8 cellular contexts compared by ENCODE assay signal in the genomic region with DNA sequence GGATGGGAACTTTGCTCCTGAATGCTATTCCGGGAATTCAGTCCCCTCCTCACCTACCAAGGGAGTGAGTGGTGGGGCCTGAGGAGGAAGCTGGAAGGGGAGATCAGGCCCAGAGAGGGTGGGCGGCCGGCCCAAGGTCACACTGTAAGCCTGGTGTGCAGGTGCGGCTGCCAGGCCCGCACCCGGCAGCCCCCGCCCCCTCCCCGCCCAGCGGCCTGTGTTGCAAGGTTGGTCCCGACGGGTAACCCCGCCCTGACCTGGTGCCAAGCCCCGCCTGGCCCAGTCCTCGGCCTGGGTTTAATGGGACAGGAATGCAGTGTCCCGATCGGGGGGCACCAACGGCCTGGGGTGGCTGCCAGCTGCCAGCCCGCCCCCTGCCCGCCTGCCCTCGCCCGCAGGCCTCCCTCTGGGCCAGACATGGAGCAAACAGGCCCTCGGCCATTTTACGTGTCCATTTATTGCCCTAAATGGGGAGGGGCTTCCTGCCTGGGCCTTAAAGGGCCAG. TPM values are rescaled to one million over a fixed set of nuclear protein-coding genes. Genes with fewer than 3 reads are reported as not detected.
DNase-seq lines count a peak whose midpoint lies in the region; ATAC-seq and TF ChIP-seq lines count a peak whose summit lies in the region.

No MANE protein-coding gene starts in this region.

- H4K20me1 ChIP-seq in fibroblast of lung (ENCODE audit: control insufficient read depth, extremely low read depth, insufficient read depth, low read length), result no peaks in the 10 kb centered on the region

- peaks cover 19% of the 10 kb centered on the region for H3K4me1 ChIP-seq in RWPE2 (ENCODE audit: insufficient read depth, poor library complexity, severe bottlenecking)
- peaks cover 52% of the 10 kb centered on the region for H3K4me1 ChIP-seq in fibroblast of lung (ENCODE audit: control insufficient read depth, extremely low read depth, insufficient read depth, low read length)
- peaks cover 0 to 73% (median 67%) of the 10 kb centered on the region in 4 donors for H3K4me1 ChIP-seq in sigmoid colon

- no peak for TF ChIP-seq EP300 in sigmoid colon (IDR thresholded peaks at IDR 0.05)

- TF ChIP-seq POLR2A in sigmoid colon (IDR thresholded peaks at IDR 0.05), result no peak

- H3K36me3 ChIP-seq in RWPE2 (ENCODE audit: low read depth) (peaks cover 20% of the 10 kb centered on the region), fibroblast of lung (ENCODE audit: control insufficient read depth, insufficient read depth, low read length) (peaks cover 7% of the 10 kb centered on the region), sigmoid colon (peaks cover 0 to 6% (median 3%) of the 10 kb centered on the region in 4 donors)

- no peak overlapping the region for H2AFZ ChIP-seq in fibroblast of lung (ENCODE audit: low read length)

- DNase-seq in GM03348 (ENCODE audit: low spot score), result peak; percentile 78
- DNase-seq in RWPE2 (ENCODE audit: low spot score), result peak; percentile 81
- DNase-seq in fibroblast of lung (ENCODE audit: low read depth in 2 of 2), result no peak
- peak; percentile 94 for DNase-seq in sigmoid colon
- DNase-seq in NCI-H1694 (lab: John Stamatoyannopoulos, UW), result no peak
- no peak for DNase-seq in NCI-H1417 (lab: John Stamatoyannopoulos, UW)

- TF ChIP-seq CTCF in RWPE2 (IDR thresholded peaks at IDR 0.05; ENCODE audit: poor library complexity, severe bottlenecking) (no peak), fibroblast of lung (conservative IDR thresholded peaks at IDR 0.05 in 1 of 2, IDR thresholded peaks at IDR 0.05 in 1 of 2; ENCODE audit: low read depth in 1 of 2, low read length in 2 of 2) (no peak), sigmoid colon (IDR thresholded peaks at IDR 0.05) (no peak)

- peak overlapping the region; percentile 59 for H3K4me2 ChIP-seq in fibroblast of lung (ENCODE audit: extremely low read depth, insufficient read depth, low read length)

- peak overlapping the region; percentile 32 for H3K4me3 ChIP-seq in RWPE2 (ENCODE audit: severe bottlenecking)
- H3K4me3 ChIP-seq in fibroblast of lung (replicated peaks in 1 of 4; ENCODE audit: control extremely low read depth in 1 of 4, insufficient read depth in 1 of 4, low read depth in 3 of 4, low read length in 4 of 4), result peak overlapping the region in 2 of 4 experiments; percentile 22 to 46
- H3K4me3 ChIP-seq in sigmoid colon, result peak overlapping the region; percentile 22 to 89 (median 64)

- H3K27ac ChIP-seq in RWPE2 (ENCODE audit: poor library complexity, severe bottlenecking) (peak overlapping the region; percentile 90), fibroblast of lung (ENCODE audit: insufficient read depth, low read length) (peak overlapping the region; percentile 93), sigmoid colon (peak overlapping the region; percentile 97 to 100 (median 98))

- H3K9me3 ChIP-seq in RWPE2 (ENCODE audit: severe bottlenecking) (no peaks in the 10 kb centered on the region), fibroblast of lung (ENCODE audit: control insufficient read depth, insufficient read depth, low read depth, low read length) (no peaks in the 10 kb centered on the region), sigmoid colon (no peaks in the 10 kb centered on the region)

- WGBS in sigmoid colon, 2 donors, result 4 to 36% methylated on average over 23 of the region's 23 CpGs

- H3K79me2 ChIP-seq in fibroblast of lung (ENCODE audit: control insufficient read depth, insufficient read depth, low read length), result peaks cover 87% of the 10 kb centered on the region

- intact Hi-C loops in sigmoid colon (cut with DNase I), result no loop called here

- H3K9ac ChIP-seq in fibroblast of lung (ENCODE audit: insufficient read depth, low read length), result peak overlapping the region; percentile 42

- peak; percentile 15; the same call in 2 of the 3 replicates for ATAC-seq in RWPE2 (ENCODE audit: low read depth)
- no peak for ATAC-seq in GM18517 (IDR thresholded peaks at IDR 0.05; ENCODE audit: unreplicated experiment)
- no peak for ATAC-seq in GM21423 (IDR thresholded peaks at IDR 0.05; ENCODE audit: unreplicated experiment)

- H3K27me3 ChIP-seq in RWPE2 (ENCODE audit: insufficient read depth, poor library complexity, severe bottlenecking) (no peaks in the 10 kb centered on the region), fibroblast of lung (ENCODE audit: control insufficient read depth, insufficient read depth, low read length) (no peaks in the 10 kb centered on the region), sigmoid colon (no peaks in the 10 kb centered on the region)

RNA-seq across cellular contexts. Expression of a gene that starts 5.5 kb away (rescaled TPM):
- total RNA-seq in fibroblast of lung, result 11.8 and 17.7 TPM in 2 replicates
- 4.7 and 4.9 TPM in 2 replicates for polyA plus RNA-seq in fibroblast of lung
- polyA plus RNA-seq in fibroblast of lung (2012), result 19.0 and 19.4 TPM in 2 replicates
- polyA minus RNA-seq in fibroblast of lung (ENCODE audit: low replicate concordance), result 8.2 and 10.5 TPM in 2 replicates
- total RNA-seq in sigmoid colon, result 10 to 100 TPM; 35.4 to 53.2 (median 44.8) TPM
- polyA plus RNA-seq in sigmoid colon, result 10 to 100 TPM; 22.8 to 39.1 (median 23.8) TPM

RNA-seq across cellular contexts. Expression of a gene that starts 53.7 kb away (rescaled TPM):
- 12.1 and 14.9 TPM in 2 replicates for total RNA-seq in fibroblast of lung
- 6.6 and 7.3 TPM in 2 replicates for polyA plus RNA-seq in fibroblast of lung
- polyA plus RNA-seq in fibroblast of lung (2012), result 13.9 and 16.1 TPM in 2 replicates
- 27.9 and 34.3 TPM in 2 replicates for polyA minus RNA-seq in fibroblast of lung (ENCODE audit: low replicate concordance)
- total RNA-seq in sigmoid colon, result 10 to 100 TPM; 16.5 to 29.9 (median 19.3) TPM
- 10 to 100 TPM in 2 of 3 donors, 1 to 10 TPM in 1; 7.2 to 21.8 (median 15.0) TPM for polyA plus RNA-seq in sigmoid colon

Comparison
In these comparisons a context has a peak if more than half of its experiments do, and no peak if none do; other contexts are left out.
1. DNase-seq: peak in GM03348 (single experiment), RWPE2 (single experiment) and sigmoid colon (single experiment); none in fibroblast of lung (0 of 2), NCI-H1694 (single experiment) and NCI-H1417 (0 of 3).
2. Peak in every context shown above with its lines, with median percentiles within 50 percentile points of each other: H3K27ac ChIP-seq.